13 cellular contexts compared by ENCODE assay signal in the genomic region with DNA sequence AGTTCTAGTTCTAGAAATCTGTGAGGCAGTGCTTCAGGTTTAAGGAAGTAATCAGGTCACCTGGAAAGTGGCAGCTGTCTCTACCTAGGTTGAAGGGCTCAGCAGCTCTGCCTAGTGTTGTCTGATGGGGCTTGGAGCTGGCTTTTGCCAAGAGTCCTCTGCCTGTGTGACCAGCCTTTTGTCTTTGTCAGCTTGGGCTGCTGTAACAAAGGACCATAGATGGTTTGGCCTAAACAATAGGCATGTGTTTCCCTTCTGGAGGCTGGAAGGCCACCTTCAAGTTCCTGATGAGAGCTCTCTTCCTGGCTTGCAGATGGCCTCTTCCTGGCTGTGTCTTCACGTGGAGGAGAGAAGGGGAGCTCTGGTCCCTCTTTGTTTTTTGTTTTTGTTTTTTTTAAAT. TPM values are rescaled to one million over a fixed set of nuclear protein-coding genes. Genes with fewer than 3 reads are reported as not detected.
A peak's percentile ranks its signal among the peaks of the same experiment; 100 is the strongest.
DNase-seq lines count a peak whose midpoint lies in the region.
"Had no signal": no experiment of that assay in that cellular context is flagged by ENCODE, and none has a peak within 500 bp of the region (broad histone marks: within the 10 kb centered on the region; RNA-seq: fewer than 3 reads in every experiment).

No MANE protein-coding gene starts in this region.

- peaks cover 16% of the 10 kb centered on the region for H3K36me3 Mint-ChIP-seq in activated naive CD4-positive, alpha-beta T cell treated with anti-CD3 and anti-CD28 coated beads for 36 hours (ENCODE audit: low read depth)
- H3K36me3 Mint-ChIP-seq in activated naive CD8-positive, alpha-beta T cell: peaks cover 21% of the 10 kb centered on the region
- peaks cover 0 to 47% (median 18%) of the 10 kb centered on the region in 3 donors for H3K36me3 Mint-ChIP-seq in CD8-positive, alpha-beta memory T cell

- H3K27ac ChIP-seq in layer of hippocampus (ENCODE audit: low read depth, low read length) (peak overlapping the region; percentile 80), temporal lobe (ENCODE audit: low read depth, low read length) (peak overlapping the region; percentile 90)
- H3K27ac ChIP-seq in CD8-positive, alpha-beta memory T cell (ENCODE audit: low read depth, low read length): no peak overlapping the region
- H3K27ac ChIP-seq: SJCRH30, uterus, VCaP had no signal

- H3K36me3 ChIP-seq in CD8-positive, alpha-beta memory T cell (ENCODE audit: insufficient read depth, low read length): peaks cover 9% of the 10 kb centered on the region
- H3K36me3 ChIP-seq: uterus had no signal

- H3K27ac Mint-ChIP-seq in activated naive CD4-positive, alpha-beta T cell treated with anti-CD3 and anti-CD28 coated beads for 36 hours: peak overlapping the region; percentile 59
- H3K27ac Mint-ChIP-seq in activated naive CD8-positive, alpha-beta T cell: peak overlapping the region; percentile 92
- peak overlapping the region in 4 of 8 donors; percentile 21 to 88 (median 56) for H3K27ac Mint-ChIP-seq in CD8-positive, alpha-beta memory T cell

- H3K4me1 Mint-ChIP-seq in activated naive CD4-positive, alpha-beta T cell treated with anti-CD3 and anti-CD28 coated beads for 36 hours (ENCODE audit: low read depth): peaks cover 58% of the 10 kb centered on the region
- H3K4me1 Mint-ChIP-seq in activated naive CD8-positive, alpha-beta T cell (ENCODE audit: low read depth): peaks cover 62% of the 10 kb centered on the region
- peaks cover 52 to 62% (median 57%) of the 10 kb centered on the region in 3 donors for H3K4me1 Mint-ChIP-seq in CD8-positive, alpha-beta memory T cell

- peaks cover 36% of the 10 kb centered on the region for H3K4me1 ChIP-seq in CD8-positive, alpha-beta memory T cell (ENCODE audit: insufficient read depth, low read length)
- H3K4me1 ChIP-seq: SJCRH30 had no signal

- no peaks in the 10 kb centered on the region for H3K27me3 ChIP-seq in layer of hippocampus (ENCODE audit: control insufficient read depth, insufficient read depth, low read length)
- H3K27me3 ChIP-seq in CD8-positive, alpha-beta memory T cell (ENCODE audit: insufficient read depth, low read length, poor library complexity, severe bottlenecking): no peaks in the 10 kb centered on the region
- H3K27me3 ChIP-seq: SJCRH30, uterus had no signal

- no peaks in the 10 kb centered on the region for H3K9me3 ChIP-seq in CD8-positive, alpha-beta memory T cell (ENCODE audit: low read length)
- H3K9me3 ChIP-seq: SJCRH30, uterus had no signal

- H3K4me3 Mint-ChIP-seq in activated naive CD4-positive, alpha-beta T cell treated with anti-CD3 and anti-CD28 coated beads for 36 hours: no peak overlapping the region
- H3K4me3 Mint-ChIP-seq in activated naive CD8-positive, alpha-beta T cell: no peak overlapping the region
- H3K4me3 Mint-ChIP-seq in CD8-positive, alpha-beta memory T cell: peak overlapping the region in 2 of 7 donors; percentile 61 to 66

- POLR2A ChIA-PET in CD8-positive, alpha-beta memory T cell (lab: Charles Lee): no interaction called here

- no peak for DNase-seq in activated naive CD4-positive, alpha-beta T cell treated with anti-CD3 and anti-CD28 coated beads for 36 hours
- DNase-seq in activated naive CD4-positive, alpha-beta T cell treated with Interleukin-2 at 50 U/mL for 16 hours: no peak
- no peak for DNase-seq in NCI-H446 (lab: John Stamatoyannopoulos, UW)
- DNase-seq in stimulated activated CD4-positive, alpha-beta T cell treated with anti-CD3 and anti-CD28 coated beads, Interleukin-12 subunit alpha, Interleukin-12 subunit beta, amount 100 ng/mL, for 4 hours: no peak
- no peak for DNase-seq in CD8-positive, alpha-beta memory T cell
- DNase-seq: activated effector memory CD4-positive, alpha-beta T cell treated with Interleukin-2 at 50 U/mL for 16 hours; SJCRH30; uterus had no signal

- intact Hi-C loops in activated naive CD4-positive, alpha-beta T cell treated with anti-CD3 and anti-CD28 coated beads for 36 hours (cut with micrococcal nuclease): no loop called here

- H3K27me3 Mint-ChIP-seq in activated naive CD4-positive, alpha-beta T cell treated with anti-CD3 and anti-CD28 coated beads for 36 hours (ENCODE audit: low read depth): no peaks in the 10 kb centered on the region
- no peaks in the 10 kb centered on the region for H3K27me3 Mint-ChIP-seq in activated naive CD8-positive, alpha-beta T cell
- H3K27me3 Mint-ChIP-seq in CD8-positive, alpha-beta memory T cell: no peaks in the 10 kb centered on the region

- no peak overlapping the region for H3K4me3 ChIP-seq in CD8-positive, alpha-beta memory T cell (ENCODE audit: low read length)
- H3K4me3 ChIP-seq: lung, SJCRH30, uterus had no signal

- CTCF ChIA-PET in activated naive CD4-positive, alpha-beta T cell treated with anti-CD3 and anti-CD28 coated beads for 36 hours (lab: Charles Lee): interaction anchor here (0.6 to 4.2 kb wide), 5 partner anchors 9 to 57 kb away, joined by 3 to 28 read pairs (median 3); no protein-coding TSS in a partner anchor
- CTCF ChIA-PET in CD8-positive, alpha-beta memory T cell (lab: Charles Lee): interaction anchor here (1.4 kb wide), 1 partner anchor 11 kb away, joined by 5 read pairs; no protein-coding TSS in a partner anchor

- no peaks in the 10 kb centered on the region for H3K9me3 Mint-ChIP-seq in activated naive CD4-positive, alpha-beta T cell treated with anti-CD3 and anti-CD28 coated beads for 36 hours
- H3K9me3 Mint-ChIP-seq in activated naive CD8-positive, alpha-beta T cell (ENCODE audit: low read depth): no peaks in the 10 kb centered on the region
- no peaks in the 10 kb centered on the region for H3K9me3 Mint-ChIP-seq in CD8-positive, alpha-beta memory T cell

RNA-seq across cellular contexts. Expression of gene UBE2F, which starts 13.3 kb away (rescaled TPM):
- 10 to 100 TPM; 43.4 to 45.5 TPM for total RNA-seq in activated naive CD4-positive, alpha-beta T cell treated with anti-CD3 and anti-CD28 coated beads for 36 hours
- total RNA-seq in temporal lobe: 23.6 TPM
- 10 to 100 TPM; 65.8 to 68.8 TPM for total RNA-seq in CD8-positive, alpha-beta memory T cell
- polyA plus RNA-seq in CD8-positive, alpha-beta memory T cell: 70.7 TPM
